ENCODE assay signal across 20 cellular contexts in genomic region chr15:51181221-51181620, GRCh38.
"Had no signal": no experiment of that assay in that cellular context is flagged by ENCODE, and none has a peak within 500 bp of the region (broad histone marks: within the 10 kb centered on the region; RNA-seq: fewer than 3 reads in every experiment).

No MANE protein-coding gene starts in this region.

- H2AFZ ChIP-seq: hepatocyte had no signal

- DNase-seq: dermis blood vessel endothelial cell; dorsolateral prefrontal cortex; effector CD4-positive, alpha-beta T cell; effector memory CD4-positive, alpha-beta T cell; foreskin keratinocyte; hypothalamus; immature natural killer cell; kidney; kidney glomerular epithelial cell; left colon; left ventricle myocardium superior; lower lobe of right lung; mesenchymal stem cell; mucosa of descending colon had no signal

- H3K27me3 ChIP-seq: dorsolateral prefrontal cortex, esophagus muscularis mucosa, gastroesophageal sphincter, heart left ventricle, hepatocyte had no signal

- H3K9me3 ChIP-seq: esophagus muscularis mucosa, gastroesophageal sphincter, heart left ventricle, lower lobe of right lung, mucosa of descending colon had no signal

- H3K4me3 ChIP-seq: coronary artery, dorsolateral prefrontal cortex, esophagus muscularis mucosa, gastroesophageal sphincter, heart left ventricle, hepatocyte, lower lobe of right lung, mucosa of descending colon had no signal

- H3K27ac ChIP-seq: coronary artery, dorsolateral prefrontal cortex, esophagus muscularis mucosa, foreskin keratinocyte, gastroesophageal sphincter, heart left ventricle, hepatocyte, lower lobe of right lung had no signal

- H3K4me2 ChIP-seq: hepatocyte had no signal

- H3K36me3 ChIP-seq: esophagus muscularis mucosa, gastroesophageal sphincter, heart left ventricle, lower lobe of right lung had no signal

- ATAC-seq: foreskin keratinocyte, gastroesophageal sphincter, left colon, left lobe of liver, lower lobe of right lung, mucosa of descending colon had no signal

- H3K4me1 ChIP-seq: foreskin keratinocyte, lower lobe of right lung had no signal
